Comparison of ENCODE assay signal across 1 cellular context in genomic region chr19:47310819-47311218, GRCh38.
TF ChIP-seq lines count a peak whose summit lies in the region.

No MANE protein-coding gene starts in this region.

TF ChIP-seq in HepG2, 621 proteins besides CTCF, POLR2A, EP300 and RAD21 (continues in another document):
- TF ChIP-seq ZNF274 (CRISPR knock-in tag; IDR thresholded peaks at IDR 0.05) (no peak), ZNF496 (CRISPR knock-in tag; IDR thresholded peaks at IDR 0.05; ENCODE audit: insufficient replicate concordance) (no peak), CHD4 (IDR thresholded peaks at IDR 0.05; ENCODE audit: borderline replicate concordance, low read length) (no peak), RARG (CRISPR knock-in tag; IDR thresholded peaks at IDR 0.05; ENCODE audit: low read depth) (no peak), ARID5B (CRISPR knock-in tag; IDR thresholded peaks at IDR 0.05) (peak; percentile 22; the same call in 1 of the 2 replicates), ZNF749 (CRISPR knock-in tag; IDR thresholded peaks at IDR 0.05; ENCODE audit: borderline replicate concordance) (no peak), DPF2 (CRISPR knock-in tag; IDR thresholded peaks at IDR 0.05; ENCODE audit: borderline replicate concordance, low read depth) (no peak), HES4 (CRISPR knock-in tag; IDR thresholded peaks at IDR 0.05; ENCODE audit: borderline replicate concordance) (no peak), SNAPC2 (CRISPR knock-in tag; IDR thresholded peaks at IDR 0.05) (no peak), AHDC1 (CRISPR knock-in tag; IDR thresholded peaks at IDR 0.05; ENCODE audit: borderline replicate concordance) (no peak), ATRX (CRISPR knock-in tag; IDR thresholded peaks at IDR 0.05; ENCODE audit: borderline replicate concordance) (no peak), ZNF350 (CRISPR knock-in tag; IDR thresholded peaks at IDR 0.05; ENCODE audit: borderline replicate concordance, low read depth) (no peak), RXRB (CRISPR knock-in tag; IDR thresholded peaks at IDR 0.05; ENCODE audit: borderline replicate concordance) (peak; percentile 37; the same call in 1 of the 2 replicates), ETV5 (CRISPR knock-in tag; IDR thresholded peaks at IDR 0.05; ENCODE audit: borderline replicate concordance) (peak; percentile 38; the same call in 1 of the 2 replicates), RNF219 (CRISPR knock-in tag; IDR thresholded peaks at IDR 0.05) (0 out of 2 replicates have a peak, but pooled peaks have one; percentile 39), POLR2G (IDR thresholded peaks at IDR 0.05; ENCODE audit: low read depth, low read length) (no peak), MNT (IDR thresholded peaks at IDR 0.05) (no peak), SCMH1 (CRISPR knock-in tag; IDR thresholded peaks at IDR 0.05; ENCODE audit: borderline replicate concordance) (no peak), FOSL2 (CRISPR knock-in tag; IDR thresholded peaks at IDR 0.05) (peak; percentile 70; the same call in 1 of the 2 replicates), CEBPG (CRISPR knock-in tag; IDR thresholded peaks at IDR 0.05) (peak; percentile 90), YEATS4 (CRISPR knock-in tag; IDR thresholded peaks at IDR 0.05; ENCODE audit: borderline replicate concordance) (no peak), NFKBIZ (CRISPR knock-in tag; IDR thresholded peaks at IDR 0.05) (no peak), CERS6 (CRISPR knock-in tag; IDR thresholded peaks at IDR 0.05) (no peak), ELF3 (CRISPR knock-in tag; IDR thresholded peaks at IDR 0.05) (peak; percentile 61), MAZ (IDR thresholded peaks at IDR 0.05; ENCODE audit: borderline replicate concordance, low read depth, low read length) (no peak), MAZ (CRISPR knock-in tag; IDR thresholded peaks at IDR 0.05; ENCODE audit: low read depth) (0 out of 2 replicates have a peak, but pooled peaks have one; percentile 38), ZBTB4 (CRISPR knock-in tag; IDR thresholded peaks at IDR 0.05; ENCODE audit: borderline replicate concordance) (no peak), MIXL1 (CRISPR knock-in tag; IDR thresholded peaks at IDR 0.05) (no peak), SOX6 (IDR thresholded peaks at IDR 0.05) (no peak), SOX6 (CRISPR knock-in tag; IDR thresholded peaks at IDR 0.05) (peak; percentile 39; the same call in 1 of the 2 replicates), ZNF275 (CRISPR knock-in tag; IDR thresholded peaks at IDR 0.05; ENCODE audit: borderline replicate concordance) (no peak), FOXP4 (CRISPR knock-in tag; IDR thresholded peaks at IDR 0.05) (no peak), TBP (CRISPR knock-in tag; IDR thresholded peaks at IDR 0.05) (no peak), FOXA3 (CRISPR knock-in tag; IDR thresholded peaks at IDR 0.05) (no peak), ZNF691 (CRISPR knock-in tag; IDR thresholded peaks at IDR 0.05; ENCODE audit: borderline replicate concordance, low read depth) (no peak), PAWR (CRISPR knock-in tag; IDR thresholded peaks at IDR 0.05; ENCODE audit: borderline replicate concordance) (no peak), GABPA (IDR thresholded peaks at IDR 0.05; ENCODE audit: low read depth, low read length) (no peak), GABPA (CRISPR knock-in tag; IDR thresholded peaks at IDR 0.05; ENCODE audit: low read depth) (peak; percentile 59)
